In the genomic region with DNA sequence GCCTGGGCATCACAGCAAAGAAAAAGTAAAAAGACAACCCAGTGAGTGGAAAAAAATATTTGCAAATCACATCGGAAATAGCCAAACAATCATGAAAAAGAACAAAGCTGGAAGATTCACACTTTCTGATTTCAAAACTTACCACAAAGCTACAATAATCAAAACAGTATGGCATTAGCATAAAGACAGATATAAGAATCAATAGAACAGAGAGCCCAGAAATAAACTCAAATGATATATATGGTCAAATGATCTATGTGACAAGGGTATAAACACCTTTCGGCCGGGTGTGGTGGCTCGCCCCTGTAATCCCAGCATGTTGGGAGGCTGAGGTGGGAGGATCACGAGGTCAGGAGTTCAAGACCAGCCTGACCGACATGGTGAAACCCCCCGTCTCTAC, we compare ENCODE assay signal across 11 cellular contexts. TPM values are rescaled to one million over a fixed set of nuclear protein-coding genes. Genes with fewer than 3 reads are reported as not detected.
"Had no signal": no experiment of that assay in that cellular context is flagged by ENCODE, and none has a peak within 500 bp of the region (broad histone marks: within the 10 kb centered on the region; RNA-seq: fewer than 3 reads in every experiment).

No MANE protein-coding gene starts in this region.

- H3K36me3 ChIP-seq: HAP-1 had no signal

- FAIRE-seq: H1, H54 had no signal

- H3K4me1 ChIP-seq: HAP-1 had no signal

- H3K4me3 ChIP-seq: GM23248, GM23338, HAP-1 had no signal

- ATAC-seq: GM23338, HCT116 had no signal

- H3K9ac ChIP-seq: GM23248 had no signal

- H2AFZ ChIP-seq: GM23248, GM23338 had no signal

- H3K4me2 ChIP-seq: GM23338 had no signal

- H3K27ac ChIP-seq: GM23248 had no signal

- DNase-seq: GM23248, H7, H9, HCEC 1CT, HFFc6 had no signal

RNA-seq across cellular contexts. Expression of a gene that starts 39.7 kb away (rescaled TPM):
- total RNA-seq: GM23248, H4 had no signal
- polyA plus RNA-seq: GM23248 had no signal

RNA-seq across cellular contexts. Expression of a gene that starts 44.5 kb away (rescaled TPM):
- total RNA-seq: GM23248, H4, HFFc6 had no signal
- polyA plus RNA-seq: GM23248 had no signal
